ENCODE assay signal across 8 cellular contexts in genomic region chr18:48540329-48541025, GRCh38. TPM values are rescaled to one million over a fixed set of nuclear protein-coding genes. Genes with fewer than 3 reads are reported as not detected.
A peak's percentile ranks its signal among the peaks of the same experiment; 100 is the strongest.
DNase-seq lines count a peak whose midpoint lies in the region; ATAC-seq lines count a peak whose summit lies in the region.

No MANE protein-coding gene starts in this region.

- DNase-seq in Caki2 (ENCODE audit: low read depth) = peak; percentile 46
- peak; percentile 62 for DNase-seq in NCI-H1092 treated with DMSO at 0.1 percent for 48 hours (lab: John Stamatoyannopoulos, UW)
- DNase-seq in activated CD4-positive, CD25-positive, alpha-beta regulatory T cell treated with anti-CD3 and anti-CD28 coated beads, Interleukin-2, amount 50 U/mL, for 72 hours = peak; percentile 40
- peak; percentile 29 for DNase-seq in dedifferentiated amniotic fluid mesenchymal stem cell (ENCODE audit: extremely low spot score)
- peak; percentile 73 for DNase-seq in left kidney (ENCODE audit: low read depth, low spot score)
- peak; percentile 61 for DNase-seq in stimulated activated CD4-positive, alpha-beta T cell treated with anti-CD3 and anti-CD28 coated beads, Interleukin-4, amount 100 ng/mL, for 1 hour

- peak; percentile 33 for ATAC-seq in GM21737 (IDR thresholded peaks at IDR 0.05; ENCODE audit: unreplicated experiment)
- no peak for ATAC-seq in HG03378 (IDR thresholded peaks at IDR 0.05; ENCODE audit: unreplicated experiment)

- in situ Hi-C loops in Caki2 (cut with HindIII; ENCODE audit: low pct_unique_long_range_greater_than_20kb, low sequenced_read_pairs) = no loop called here

RNA-seq across cellular contexts. Expression of gene CTIF, which starts 1.6 kb away (rescaled TPM):
- total RNA-seq in Caki2 (2014; rRNA removed; shearing (Covaris generic); ENCODE audit: low replicate concordance) = 0.49 and 3.7 TPM in 2 replicates
